In the genomic region with DNA sequence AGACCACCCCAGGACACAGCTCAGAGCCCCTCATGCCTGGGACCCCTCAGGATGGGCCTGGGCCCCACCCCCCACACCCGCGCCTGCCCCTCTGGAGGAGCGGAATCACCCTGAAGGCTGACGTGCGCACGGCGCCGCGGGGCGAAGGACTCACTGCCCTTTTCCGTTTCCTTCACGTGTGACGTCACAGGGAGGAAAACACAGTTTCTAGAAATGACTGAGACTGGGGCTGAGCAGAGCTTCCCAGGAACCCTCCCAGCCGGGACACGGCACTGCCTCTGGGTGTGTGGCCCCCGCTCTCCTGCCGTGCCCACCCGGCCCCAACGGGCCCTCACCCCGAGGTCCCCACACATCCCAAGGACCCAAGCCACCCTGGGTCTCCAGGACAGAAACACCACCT, we compare ENCODE assay signal across 20 cellular contexts. TPM values are rescaled to one million over a fixed set of nuclear protein-coding genes. Genes with fewer than 3 reads are reported as not detected.
DNase-seq lines count a peak whose midpoint lies in the region; ATAC-seq and TF ChIP-seq lines count a peak whose summit lies in the region.
"Had no signal": no experiment of that assay in that cellular context is flagged by ENCODE, and none has a peak within 500 bp of the region (broad histone marks: within the 10 kb centered on the region; RNA-seq: fewer than 3 reads in every experiment).

No MANE protein-coding gene starts in this region.

- H3K27ac Mint-ChIP-seq in activated CD4-positive, alpha-beta T cell treated with anti-CD3 and anti-CD28 coated beads, Interleukin-2, amount 10 ng/mL, durations not matched to agents 24 days and 14 days, result peak overlapping the region; percentile 85
- H3K27ac Mint-ChIP-seq in stimulated activated naive B cell treated with anti-CD40 and anti-IgM and Interleukin-4, amounts not matched to agents 10 μg/mL and 1 μg/mL and 100 μg/mL, for 72 hours, result peak overlapping the region; percentile 73
- H3K27ac Mint-ChIP-seq: nephron, progenitor cell of endocrine pancreas had no signal

- intact Hi-C loops in activated CD4-positive, alpha-beta T cell treated with anti-CD3 and anti-CD28 coated beads, Interleukin-2, amount 10 ng/mL, durations not matched to agents 24 days and 14 days (cut with micrococcal nuclease), result loop anchor here (10.0 kb wide), 1 partner anchor 205 kb away; the partner anchor contains the start of gene ISG15
- intact Hi-C loops in prostate gland (cut with DNase I), result no loop called here

- H3K4me3 Mint-ChIP-seq in activated CD4-positive, alpha-beta T cell treated with anti-CD3 and anti-CD28 coated beads, Interleukin-2, amount 10 ng/mL, durations not matched to agents 24 days and 14 days, result peak overlapping the region; percentile 51
- H3K4me3 Mint-ChIP-seq in stimulated activated naive B cell treated with anti-CD40 and anti-IgM and Interleukin-4, amounts not matched to agents 10 μg/mL and 1 μg/mL and 100 μg/mL, for 72 hours, result no peak overlapping the region
- H3K4me3 Mint-ChIP-seq: nephron had no signal

- ATAC-seq in stimulated activated naive B cell treated with anti-CD40 and anti-IgM and Interleukin-4, amounts not matched to agents 10 μg/mL and 1 μg/mL and 100 μg/mL, for 72 hours (replicated peaks), result no peak
- no peak for ATAC-seq in HG02763 (IDR thresholded peaks at IDR 0.05; ENCODE audit: unreplicated experiment)
- ATAC-seq: gastroesophageal sphincter had no signal

- no peaks in the 10 kb centered on the region for H3K9me3 Mint-ChIP-seq in activated CD4-positive, alpha-beta T cell treated with anti-CD3 and anti-CD28 coated beads, Interleukin-2, amount 10 ng/mL, durations not matched to agents 24 days and 14 days
- no peaks in the 10 kb centered on the region for H3K9me3 Mint-ChIP-seq in stimulated activated naive B cell treated with anti-CD40 and anti-IgM and Interleukin-4, amounts not matched to agents 10 μg/mL and 1 μg/mL and 100 μg/mL, for 72 hours
- H3K9me3 Mint-ChIP-seq: nephron had no signal

- peaks cover 39% of the 10 kb centered on the region for H3K4me1 Mint-ChIP-seq in activated CD4-positive, alpha-beta T cell treated with anti-CD3 and anti-CD28 coated beads, Interleukin-2, amount 10 ng/mL, durations not matched to agents 24 days and 14 days
- H3K4me1 Mint-ChIP-seq in stimulated activated naive B cell treated with anti-CD40 and anti-IgM and Interleukin-4, amounts not matched to agents 10 μg/mL and 1 μg/mL and 100 μg/mL, for 72 hours, result peaks cover 39 to 62% of the 10 kb centered on the region in 2 donors
- H3K4me1 Mint-ChIP-seq: nephron had no signal

- H3K27me3 ChIP-seq in prostate gland (replicated peaks; ENCODE audit: insufficient read depth), result no peaks in the 10 kb centered on the region
- H3K27me3 ChIP-seq: dorsolateral prefrontal cortex, gastroesophageal sphincter, stomach, upper lobe of left lung had no signal

- H3K27ac ChIP-seq in prostate gland, result no peak overlapping the region
- H3K27ac ChIP-seq: gastroesophageal sphincter, stomach, upper lobe of left lung had no signal

- H3K4me3 ChIP-seq in prostate gland, result no peak overlapping the region
- H3K4me3 ChIP-seq: dorsolateral prefrontal cortex, gastroesophageal sphincter, stomach, upper lobe of left lung had no signal

- peak; percentile 73 for DNase-seq in stimulated activated CD4-positive, alpha-beta T cell treated with anti-CD3 and anti-CD28 coated beads, Interleukin-15, amount 100 ng/mL, for 24 hours
- DNase-seq in stimulated activated CD4-positive, alpha-beta T cell treated with anti-CD3 and anti-CD28 coated beads, Interleukin-12 subunit alpha, Interleukin-12 subunit beta, amount 100 ng/mL, for 4 hours, result no peak
- no peak for DNase-seq in activated CD4-positive, alpha-beta T cell treated with anti-CD3 and anti-CD28 coated beads, Interleukin-2, amount 10 ng/mL, durations not matched to agents 24 days and 14 days
- peak; percentile 90 for DNase-seq in activated effector memory CD4-positive, alpha-beta T cell treated with anti-CD3 and anti-CD28 coated beads, Interleukin-2, amount 50 U/mL, for 16 hours
- DNase-seq in stimulated activated naive B cell treated with anti-CD40 and anti-IgM and Interleukin-4, amounts not matched to agents 10 μg/mL and 1 μg/mL and 100 μg/mL, for 72 hours, result no peak
- no peak for DNase-seq in pons (ENCODE audit: low spot score)
- DNase-seq in prostate gland (ENCODE audit: low spot score), result no peak
- DNase-seq: DMS79, dorsolateral prefrontal cortex, mesendoderm, NCI-H1105 treated with DMSO at 0.1 percent for 48 hours, NCI-H69, SIG-M5, small intestine, stomach had no signal

- H3K36me3 Mint-ChIP-seq in activated CD4-positive, alpha-beta T cell treated with anti-CD3 and anti-CD28 coated beads, Interleukin-2, amount 10 ng/mL, durations not matched to agents 24 days and 14 days (ENCODE audit: low read depth), result peaks cover 65% of the 10 kb centered on the region
- peaks cover 50 to 68% of the 10 kb centered on the region in 2 donors for H3K36me3 Mint-ChIP-seq in stimulated activated naive B cell treated with anti-CD40 and anti-IgM and Interleukin-4, amounts not matched to agents 10 μg/mL and 1 μg/mL and 100 μg/mL, for 72 hours

- no peaks in the 10 kb centered on the region for H3K9me3 ChIP-seq in prostate gland
- H3K9me3 ChIP-seq: gastroesophageal sphincter, stomach, upper lobe of left lung had no signal

- H3K4me1 ChIP-seq in prostate gland (replicated peaks), result no peaks in the 10 kb centered on the region

- H3K27me3 Mint-ChIP-seq in activated CD4-positive, alpha-beta T cell treated with anti-CD3 and anti-CD28 coated beads, Interleukin-2, amount 10 ng/mL, durations not matched to agents 24 days and 14 days, result no peaks in the 10 kb centered on the region
- no peaks in the 10 kb centered on the region for H3K27me3 Mint-ChIP-seq in stimulated activated naive B cell treated with anti-CD40 and anti-IgM and Interleukin-4, amounts not matched to agents 10 μg/mL and 1 μg/mL and 100 μg/mL, for 72 hours
- H3K27me3 Mint-ChIP-seq: progenitor cell of endocrine pancreas had no signal

- TF ChIP-seq CTCF in prostate gland (IDR thresholded peaks at IDR 0.05), result no peak

- peaks cover 7 to 28% of the 10 kb centered on the region in 2 donors for H3K36me3 ChIP-seq in prostate gland

- WGBS in prostate gland, result 94% methylated on average over 19 of the region's 20 CpGs

- no peak for TF ChIP-seq POLR2A in prostate gland (IDR thresholded peaks at IDR 0.05)

RNA-seq across cellular contexts. Expression of gene TNFRSF4, which starts 5.4 kb away (rescaled TPM):
- 692 and 702 TPM in 2 replicates for total RNA-seq in activated CD4-positive, alpha-beta T cell treated with anti-CD3 and anti-CD28 coated beads, Interleukin-2, amount 10 ng/mL, durations not matched to agents 24 days and 14 days
- total RNA-seq in prostate gland, result 1 to 10 TPM in 1 of 2 donors, under 1 TPM in 1; 0.50 to 3.0 TPM

RNA-seq across cellular contexts. Expression of gene SDF4, which starts 12.5 kb away (rescaled TPM):
- total RNA-seq in activated CD4-positive, alpha-beta T cell treated with anti-CD3 and anti-CD28 coated beads, Interleukin-2, amount 10 ng/mL, durations not matched to agents 24 days and 14 days, result 175 and 194 TPM in 2 replicates
- 100 to 1,000 TPM; 177 to 185 TPM for total RNA-seq in prostate gland

RNA-seq across cellular contexts. Expression of gene B3GALT6, which starts 12.7 kb away (rescaled TPM):
- total RNA-seq in activated CD4-positive, alpha-beta T cell treated with anti-CD3 and anti-CD28 coated beads, Interleukin-2, amount 10 ng/mL, durations not matched to agents 24 days and 14 days, result 42.5 and 43.2 TPM in 2 replicates
- total RNA-seq in prostate gland, result 10 to 100 TPM; 29.6 to 41.5 TPM

RNA-seq across cellular contexts. Expression of gene TNFRSF18, which starts 12.9 kb away (rescaled TPM):
- 250 and 254 TPM in 2 replicates for total RNA-seq in activated CD4-positive, alpha-beta T cell treated with anti-CD3 and anti-CD28 coated beads, Interleukin-2, amount 10 ng/mL, durations not matched to agents 24 days and 14 days
- 1 to 10 TPM; 3.1 to 3.5 TPM for total RNA-seq in prostate gland

RNA-seq across cellular contexts. Expression of gene C1QTNF12, which starts 27.2 kb away (rescaled TPM):
- 1.3 and 2.8 TPM in 2 replicates for total RNA-seq in activated CD4-positive, alpha-beta T cell treated with anti-CD3 and anti-CD28 coated beads, Interleukin-2, amount 10 ng/mL, durations not matched to agents 24 days and 14 days
- total RNA-seq in prostate gland, result 1 to 10 TPM in 1 of 2 donors, not detected in 1; 3.4 TPM

Comparison
In these comparisons a context has a peak if more than half of its experiments do, and no peak if none do; other contexts are left out.
1. DNase-seq: peak in stimulated activated CD4-positive, alpha-beta T cell treated with anti-CD3 and anti-CD28 coated beads, Interleukin-15, amount 100 ng/mL, for 24 hours (single experiment) and activated effector memory CD4-positive, alpha-beta T cell treated with anti-CD3 and anti-CD28 coated beads, Interleukin-2, amount 50 U/mL, for 16 hours (single experiment); none in stimulated activated CD4-positive, alpha-beta T cell treated with anti-CD3 and anti-CD28 coated beads, Interleukin-12 subunit alpha, Interleukin-12 subunit beta, amount 100 ng/mL, for 4 hours (single experiment), activated CD4-positive, alpha-beta T cell treated with anti-CD3 and anti-CD28 coated beads, Interleukin-2, amount 10 ng/mL, durations not matched to agents 24 days and 14 days (single experiment), stimulated activated naive B cell treated with anti-CD40 and anti-IgM and Interleukin-4, amounts not matched to agents 10 μg/mL and 1 μg/mL and 100 μg/mL, for 72 hours (single experiment), pons (single experiment) and prostate gland (single experiment).
2. RNA of gene TNFRSF4, which starts 5.4 kb away (total RNA-seq): 692 to 702 TPM in activated CD4-positive, alpha-beta T cell treated with anti-CD3 and anti-CD28 coated beads, Interleukin-2, amount 10 ng/mL, durations not matched to agents 24 days and 14 days; 0.50 to 3.0 TPM in prostate gland; every median in the first group is over 100 times any median in the second.